8 cellular contexts compared by ENCODE assay signal in the genomic region with DNA sequence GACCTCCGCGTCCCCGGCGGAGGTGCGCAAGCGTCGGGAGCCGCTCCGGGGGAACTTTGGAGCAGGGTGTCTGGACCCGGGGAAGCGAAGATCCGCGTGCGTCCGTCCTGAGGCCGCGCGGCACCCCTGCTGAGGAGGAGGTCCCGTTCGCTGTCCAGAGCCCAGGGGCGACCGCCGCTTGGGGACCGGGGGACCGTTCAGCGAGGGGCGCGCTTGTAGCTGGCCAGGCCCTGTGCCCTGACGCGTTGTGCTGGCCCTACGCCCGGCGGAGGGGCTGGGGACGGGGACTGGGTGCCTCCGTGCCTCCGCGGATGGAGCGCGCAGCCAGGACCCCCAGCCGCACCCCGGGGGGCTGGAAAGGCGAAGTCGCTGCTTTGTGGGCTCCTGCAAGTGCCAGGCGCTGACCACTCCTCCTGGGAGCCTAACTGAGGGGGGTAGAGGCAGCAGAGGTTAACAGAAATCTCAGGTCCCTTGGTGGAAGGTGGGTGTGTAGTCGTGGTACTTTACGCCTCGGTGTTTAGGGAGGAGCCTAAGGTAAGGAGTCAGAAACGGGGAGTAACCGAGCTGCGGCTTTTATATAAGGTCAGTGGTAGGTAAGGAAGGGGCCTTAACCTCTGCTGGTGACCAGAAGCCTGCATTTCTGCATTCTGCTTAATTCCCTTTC. TPM values are rescaled to one million over a fixed set of nuclear protein-coding genes. Genes with fewer than 3 reads are reported as not detected.
A peak's percentile ranks its signal among the peaks of the same experiment; 100 is the strongest.
DNase-seq lines count a peak whose midpoint lies in the region; ATAC-seq and TF ChIP-seq lines count a peak whose summit lies in the region.

Gene PPARG (plus strand): TSS at position 605 of the 664 bp plus-strand sequence. CDS start 90,642 bp downstream, outside the sequence.

- CTCF ChIA-PET in activated CD4-positive, alpha-beta T cell treated with anti-CD3 and anti-CD28 coated beads, Interleukin-2, amount 10 ng/mL, durations not matched to agents 7 days and 5 days (lab: Charles Lee) = no interaction called here

- peak within 1 kb of the TSS; percentile 69 for H3K4me3 ChIP-seq in neural cell (ENCODE audit: low read length)

- no peaks in the 10 kb centered on the region for H3K9me2 ChIP-seq in neural cell (ENCODE audit: insufficient read depth, low read length)

- TF ChIP-seq EP300 in neural cell (conservative IDR thresholded peaks at IDR 0.05; ENCODE audit: poor library complexity, severe bottlenecking) = no peak

- no peak for TF ChIP-seq RAD21 in neural cell (conservative IDR thresholded peaks at IDR 0.05)

- ATAC-seq in HG03571 (IDR thresholded peaks at IDR 0.05; ENCODE audit: unreplicated experiment) = no peak
- no peak for ATAC-seq in HG03460 (IDR thresholded peaks at IDR 0.05; ENCODE audit: unreplicated experiment)

- H4K20me1 ChIP-seq in neural cell (ENCODE audit: insufficient read depth) = no peaks in the 10 kb centered on the region

- no peak within 1 kb of the TSS for H3K27ac ChIP-seq in neural cell (ENCODE audit: low read length)

- H3K4me2 ChIP-seq in neural cell (ENCODE audit: low read length) = no peak within 1 kb of the TSS

- H3F3A ChIP-seq in neural cell (ENCODE audit: insufficient read depth, low read length, poor library complexity, severe bottlenecking) = no peaks in the 10 kb centered on the region

- no peak for DNase-seq in activated CD4-positive, alpha-beta T cell treated with anti-CD3 and anti-CD28 coated beads, Interleukin-2, amount 10 ng/mL, durations not matched to agents 7 days and 5 days
- no peak for DNase-seq in activated CD4-positive, alpha-beta T cell treated with anti-CD3 and anti-CD28 coated beads for 1 hour
- peak; percentile 63 for DNase-seq in SKM-1 treated with dmso at 0.1 percent for 144 hours (lab: John Stamatoyannopoulos, UW; ENCODE audit: unreplicated experiment)
- peak; percentile 31 for DNase-seq in fibroblast of peridontal ligament (ENCODE audit: extremely low read depth)
- DNase-seq in HUDEP-2 (lab: John Stamatoyannopoulos, UW; ENCODE audit: unreplicated experiment in 76 of 76) = no peak

- H3K9me3 ChIP-seq in neural cell (ENCODE audit: low read length) = no peaks in the 10 kb centered on the region

- no peak within 1 kb of the TSS for H2AFZ ChIP-seq in neural cell (ENCODE audit: low read depth, low read length)

- H3K9ac ChIP-seq in neural cell (ENCODE audit: low read length) = no peak within 1 kb of the TSS

- TF ChIP-seq CTCF in neural cell (IDR thresholded peaks at IDR 0.05; ENCODE audit: poor library complexity, severe bottlenecking) = no peak

- POLR2A ChIA-PET in activated CD4-positive, alpha-beta T cell treated with anti-CD3 and anti-CD28 coated beads, Interleukin-2, amount 10 ng/mL, durations not matched to agents 7 days and 5 days (lab: Charles Lee) = no interaction called here

- H3K27me3 ChIP-seq in neural cell (ENCODE audit: insufficient read depth, low read depth, low read length) = peaks cover 55% of the 10 kb centered on the region

- no peaks in the 10 kb centered on the region for H3K36me3 ChIP-seq in neural cell (ENCODE audit: insufficient read depth, low read length)

- no peaks in the 10 kb centered on the region for H3K9me3 Mint-ChIP-seq in activated CD4-positive, alpha-beta T cell treated with anti-CD3 and anti-CD28 coated beads, Interleukin-2, amount 10 ng/mL, durations not matched to agents 7 days and 5 days

- H3K36me3 Mint-ChIP-seq in activated CD4-positive, alpha-beta T cell treated with anti-CD3 and anti-CD28 coated beads, Interleukin-2, amount 10 ng/mL, durations not matched to agents 7 days and 5 days (ENCODE audit: low read depth) = no peaks in the 10 kb centered on the region

- peaks cover 60% of the 10 kb centered on the region for H3K27me3 Mint-ChIP-seq in activated CD4-positive, alpha-beta T cell treated with anti-CD3 and anti-CD28 coated beads, Interleukin-2, amount 10 ng/mL, durations not matched to agents 7 days and 5 days

- H3K27ac Mint-ChIP-seq in activated CD4-positive, alpha-beta T cell treated with anti-CD3 and anti-CD28 coated beads, Interleukin-2, amount 10 ng/mL, durations not matched to agents 7 days and 5 days = no peak within 1 kb of the TSS

- H3K4me3 Mint-ChIP-seq in activated CD4-positive, alpha-beta T cell treated with anti-CD3 and anti-CD28 coated beads, Interleukin-2, amount 10 ng/mL, durations not matched to agents 7 days and 5 days = peak within 1 kb of the TSS; percentile 45

- H3K79me2 ChIP-seq in neural cell (replicated peaks; ENCODE audit: insufficient read depth, low read length) = no peaks in the 10 kb centered on the region

- peaks cover 2% of the 10 kb centered on the region for H3K4me1 Mint-ChIP-seq in activated CD4-positive, alpha-beta T cell treated with anti-CD3 and anti-CD28 coated beads, Interleukin-2, amount 10 ng/mL, durations not matched to agents 7 days and 5 days

TF ChIP-seq in neural cell, 6 proteins besides CTCF, POLR2A, EP300 and RAD21:
- no peak for TF ChIP-seq SMC3 (conservative IDR thresholded peaks at IDR 0.05; ENCODE audit: poor library complexity)
- no peak for TF ChIP-seq MXI1 (conservative IDR thresholded peaks at IDR 0.05; ENCODE audit: poor library complexity, severe bottlenecking)
- TF ChIP-seq TAF1 (IDR thresholded peaks at IDR 0.05; ENCODE audit: low read depth) = no peak
- no peak for TF ChIP-seq POLR2AphosphoS5 (IDR thresholded peaks at IDR 0.05)
- TF ChIP-seq, protein P1, sequence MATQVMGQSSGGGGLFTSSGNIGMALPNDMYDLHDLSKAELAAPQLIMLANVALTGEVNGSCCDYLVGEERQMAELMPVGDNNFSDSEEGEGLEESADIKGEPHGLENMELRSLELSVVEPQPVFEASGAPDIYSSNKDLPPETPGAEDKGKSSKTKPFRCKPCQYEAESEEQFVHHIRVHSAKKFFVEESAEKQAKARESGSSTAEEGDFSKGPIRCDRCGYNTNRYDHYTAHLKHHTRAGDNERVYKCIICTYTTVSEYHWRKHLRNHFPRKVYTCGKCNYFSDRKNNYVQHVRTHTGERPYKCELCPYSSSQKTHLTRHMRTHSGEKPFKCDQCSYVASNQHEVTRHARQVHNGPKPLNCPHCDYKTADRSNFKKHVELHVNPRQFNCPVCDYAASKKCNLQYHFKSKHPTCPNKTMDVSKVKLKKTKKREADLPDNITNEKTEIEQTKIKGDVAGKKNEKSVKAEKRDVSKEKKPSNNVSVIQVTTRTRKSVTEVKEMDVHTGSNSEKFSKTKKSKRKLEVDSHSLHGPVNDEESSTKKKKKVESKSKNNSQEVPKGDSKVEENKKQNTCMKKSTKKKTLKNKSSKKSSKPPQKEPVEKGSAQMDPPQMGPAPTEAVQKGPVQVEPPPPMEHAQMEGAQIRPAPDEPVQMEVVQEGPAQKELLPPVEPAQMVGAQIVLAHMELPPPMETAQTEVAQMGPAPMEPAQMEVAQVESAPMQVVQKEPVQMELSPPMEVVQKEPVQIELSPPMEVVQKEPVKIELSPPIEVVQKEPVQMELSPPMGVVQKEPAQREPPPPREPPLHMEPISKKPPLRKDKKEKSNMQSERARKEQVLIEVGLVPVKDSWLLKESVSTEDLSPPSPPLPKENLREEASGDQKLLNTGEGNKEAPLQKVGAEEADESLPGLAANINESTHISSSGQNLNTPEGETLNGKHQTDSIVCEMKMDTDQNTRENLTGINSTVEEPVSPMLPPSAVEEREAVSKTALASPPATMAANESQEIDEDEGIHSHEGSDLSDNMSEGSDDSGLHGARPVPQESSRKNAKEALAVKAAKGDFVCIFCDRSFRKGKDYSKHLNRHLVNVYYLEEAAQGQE (IDR thresholded peaks at IDR 0.05; ENCODE audit: borderline replicate concordance) = no peak
- TF ChIP-seq EZH2 (IDR thresholded peaks at IDR 0.05; ENCODE audit: borderline replicate concordance, insufficient read depth, low read length, poor library complexity, severe bottlenecking) = no peak

RNA-seq across cellular contexts. Expression of gene PPARG, which starts in this region (rescaled TPM):
- total RNA-seq in activated CD4-positive, alpha-beta T cell treated with anti-CD3 and anti-CD28 coated beads, Interleukin-2, amount 10 ng/mL, durations not matched to agents 7 days and 5 days = under 1 TPM; 0.52 to 0.55 TPM
- 0.35 and 0.54 TPM in 2 replicates for polyA plus RNA-seq in neural cell
- 0.49 and 0.69 TPM in 2 replicates for polyA minus RNA-seq in neural cell

Comparison
In these comparisons a context has a peak if more than half of its experiments do, and no peak if none do; other contexts are left out.
1. DNase-seq: peak in SKM-1 treated with dmso at 0.1 percent for 144 hours (single experiment) and fibroblast of peridontal ligament (single experiment); none in activated CD4-positive, alpha-beta T cell treated with anti-CD3 and anti-CD28 coated beads, Interleukin-2, amount 10 ng/mL, durations not matched to agents 7 days and 5 days (single experiment), activated CD4-positive, alpha-beta T cell treated with anti-CD3 and anti-CD28 coated beads for 1 hour (single experiment) and HUDEP-2 (0 of 76).